ENCODE assay signal across 1 cellular context in the genomic region with DNA sequence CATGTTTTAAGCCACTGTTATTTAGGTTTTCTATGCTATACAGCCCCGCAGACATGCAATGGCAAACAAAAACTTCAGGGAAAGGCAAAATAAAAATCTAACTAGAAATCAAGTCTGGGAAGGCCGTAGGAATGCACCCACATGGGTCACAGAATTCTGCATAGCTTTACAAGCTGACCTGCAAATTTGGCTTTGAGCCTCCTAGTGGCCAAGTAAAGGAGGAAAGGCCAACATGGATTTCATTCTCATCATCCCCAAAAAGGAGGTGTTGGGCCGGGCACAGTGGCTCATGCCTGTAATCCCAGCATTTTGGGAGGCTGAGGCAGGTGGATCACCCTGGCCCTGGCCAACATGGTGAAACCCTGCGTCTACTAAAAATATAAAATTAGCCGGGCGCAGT.
TF ChIP-seq lines count a peak whose summit lies in the region.

No MANE protein-coding gene starts in this region.

TF ChIP-seq in WTC11, 78 proteins besides CTCF, POLR2A, EP300 and RAD21 (continued from another document):
- TF ChIP-seq, protein P1, sequence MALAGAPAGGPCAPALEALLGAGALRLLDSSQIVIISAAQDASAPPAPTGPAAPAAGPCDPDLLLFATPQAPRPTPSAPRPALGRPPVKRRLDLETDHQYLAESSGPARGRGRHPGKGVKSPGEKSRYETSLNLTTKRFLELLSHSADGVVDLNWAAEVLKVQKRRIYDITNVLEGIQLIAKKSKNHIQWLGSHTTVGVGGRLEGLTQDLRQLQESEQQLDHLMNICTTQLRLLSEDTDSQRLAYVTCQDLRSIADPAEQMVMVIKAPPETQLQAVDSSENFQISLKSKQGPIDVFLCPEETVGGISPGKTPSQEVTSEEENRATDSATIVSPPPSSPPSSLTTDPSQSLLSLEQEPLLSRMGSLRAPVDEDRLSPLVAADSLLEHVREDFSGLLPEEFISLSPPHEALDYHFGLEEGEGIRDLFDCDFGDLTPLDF (CRISPR knock-in tag; IDR thresholded peaks at IDR 0.05), result no peak
- TF ChIP-seq TEAD1 (CRISPR knock-in tag; IDR thresholded peaks at IDR 0.05) (no peak), ESRRA (CRISPR knock-in tag; IDR thresholded peaks at IDR 0.05; ENCODE audit: borderline replicate concordance) (no peak)
